ENCODE assay signal across 29 cellular contexts in the genomic region with DNA sequence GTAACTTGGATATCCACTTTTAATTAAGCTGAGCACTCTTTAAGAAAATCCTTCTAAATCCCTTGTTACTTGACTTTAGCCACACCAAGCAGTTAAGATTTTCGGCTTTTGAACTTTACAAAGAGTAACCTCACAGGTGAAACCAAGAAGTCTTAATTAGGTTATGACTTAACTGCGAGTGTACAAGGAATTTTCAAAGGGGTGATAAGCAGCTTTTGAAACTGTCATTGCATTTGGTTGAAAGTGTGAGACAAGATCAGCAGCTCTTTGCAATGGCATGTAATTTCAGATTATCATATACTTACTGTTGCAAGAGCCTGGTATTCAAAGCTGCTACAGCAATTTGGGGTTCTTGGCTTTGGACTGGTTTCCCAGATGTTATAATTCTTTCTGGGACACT.
"Had no signal": no experiment of that assay in that cellular context is flagged by ENCODE, and none has a peak within 500 bp of the region (broad histone marks: within the 10 kb centered on the region; RNA-seq: fewer than 3 reads in every experiment).

No MANE protein-coding gene starts in this region.

- H3K9me3 Mint-ChIP-seq: central memory CD8-positive, alpha-beta T cell had no signal

- H3K27me3 ChIP-seq: brain microvascular endothelial cell, colonic mucosa had no signal

- H3K36me3 ChIP-seq: brain microvascular endothelial cell, colonic mucosa had no signal

- H3K4me3 Mint-ChIP-seq: activated B cell treated with CpG ODN at 0.5 μM for 24 hours; activated CD4-positive, alpha-beta memory T cell treated with anti-CD3 and anti-CD28 coated beads, Interleukin-2, amount 10 ng/mL, durations not matched to agents 7 days and 5 days; activated CD8-positive, alpha-beta memory T cell treated with anti-CD3 and anti-CD28 coated beads, Interleukin-2, amount 10 ng/mL, durations not matched to agents 7 days and 5 days; activated naive CD4-positive, alpha-beta T cell treated with anti-CD3 and anti-CD28 coated beads, Interleukin-2, amount 10 ng/mL, durations not matched to agents 7 days and 5 days; activated naive CD8-positive, alpha-beta T cell; activated naive CD8-positive, alpha-beta T cell treated with anti-CD3 and anti-CD28 coated beads, Interleukin-2, amount 50 U/mL, for 24 hours; central memory CD8-positive, alpha-beta T cell had no signal

- H3K36me3 Mint-ChIP-seq: activated CD8-positive, alpha-beta memory T cell treated with anti-CD3 and anti-CD28 coated beads, Interleukin-2, amount 10 ng/mL, durations not matched to agents 7 days and 5 days; activated naive CD4-positive, alpha-beta T cell treated with anti-CD3 and anti-CD28 coated beads, Interleukin-2, amount 10 ng/mL, durations not matched to agents 7 days and 5 days had no signal

- H3K4me1 ChIP-seq: colonic mucosa had no signal

- H3K4me3 ChIP-seq: colonic mucosa had no signal

- H3K27ac ChIP-seq: brain microvascular endothelial cell, colonic mucosa, VCaP had no signal

- H3K27me3 Mint-ChIP-seq: activated B cell treated with CpG ODN at 0.5 μM for 24 hours; activated CD4-positive, alpha-beta memory T cell treated with anti-CD3 and anti-CD28 coated beads, Interleukin-2, amount 10 ng/mL, durations not matched to agents 7 days and 5 days; activated CD8-positive, alpha-beta memory T cell treated with anti-CD3 and anti-CD28 coated beads, Interleukin-2, amount 10 ng/mL, durations not matched to agents 7 days and 5 days; activated naive CD4-positive, alpha-beta T cell treated with anti-CD3 and anti-CD28 coated beads, Interleukin-2, amount 10 ng/mL, durations not matched to agents 7 days and 5 days; activated naive CD8-positive, alpha-beta T cell; activated naive CD8-positive, alpha-beta T cell treated with anti-CD3 and anti-CD28 coated beads, Interleukin-2, amount 50 U/mL, for 24 hours; central memory CD8-positive, alpha-beta T cell had no signal

- ATAC-seq: activated CD8-positive, alpha-beta memory T cell treated with anti-CD3 and anti-CD28 coated beads, Interleukin-2, amount 10 ng/mL, durations not matched to agents 7 days and 5 days; activated naive CD8-positive, alpha-beta T cell treated with anti-CD3 and anti-CD28 coated beads, Interleukin-2, amount 50 U/mL, for 24 hours had no signal

- H3K27ac Mint-ChIP-seq: activated B cell treated with CpG ODN at 0.5 μM for 24 hours; activated CD4-positive, alpha-beta memory T cell treated with anti-CD3 and anti-CD28 coated beads, Interleukin-2, amount 10 ng/mL, durations not matched to agents 7 days and 5 days; activated CD8-positive, alpha-beta memory T cell treated with anti-CD3 and anti-CD28 coated beads, Interleukin-2, amount 10 ng/mL, durations not matched to agents 7 days and 5 days; activated naive CD4-positive, alpha-beta T cell treated with anti-CD3 and anti-CD28 coated beads, Interleukin-2, amount 10 ng/mL, durations not matched to agents 7 days and 5 days; activated naive CD8-positive, alpha-beta T cell; activated naive CD8-positive, alpha-beta T cell treated with anti-CD3 and anti-CD28 coated beads, Interleukin-2, amount 50 U/mL, for 24 hours had no signal

- H3K9me3 ChIP-seq: colonic mucosa had no signal

- H3K4me1 Mint-ChIP-seq: activated B cell treated with CpG ODN at 0.5 μM for 24 hours; activated CD4-positive, alpha-beta memory T cell treated with anti-CD3 and anti-CD28 coated beads, Interleukin-2, amount 10 ng/mL, durations not matched to agents 7 days and 5 days; activated CD8-positive, alpha-beta memory T cell treated with anti-CD3 and anti-CD28 coated beads, Interleukin-2, amount 10 ng/mL, durations not matched to agents 7 days and 5 days; activated naive CD4-positive, alpha-beta T cell treated with anti-CD3 and anti-CD28 coated beads, Interleukin-2, amount 10 ng/mL, durations not matched to agents 7 days and 5 days; central memory CD8-positive, alpha-beta T cell had no signal

- DNase-seq: activated B cell treated with CpG ODN at 0.5 μM for 24 hours; activated CD4-positive, alpha-beta memory T cell treated with anti-CD3 and anti-CD28 coated beads, Interleukin-2, amount 10 ng/mL, durations not matched to agents 7 days and 5 days; activated CD4-positive, alpha-beta T cell treated with anti-CD3 and anti-CD28 coated beads for 4 hours; activated CD4-positive, CD25-positive, alpha-beta regulatory T cell treated with anti-CD3 and anti-CD28 coated beads, Interleukin-2, amount 50 U/mL, for 72 hours; activated CD8-positive, alpha-beta memory T cell treated with anti-CD3 and anti-CD28 coated beads for 24 hours; activated CD8-positive, alpha-beta memory T cell treated with anti-CD3 and anti-CD28 coated beads, Interleukin-2, amount 10 ng/mL, durations not matched to agents 7 days and 5 days; activated CD8-positive, alpha-beta memory T cell treated with anti-CD3 and anti-CD28 coated beads, Interleukin-2, amount 50 U/mL, for 48 hours; activated effector memory CD4-positive, alpha-beta T cell treated with Interleukin-2 at 50 U/mL for 16 hours; activated naive CD4-positive, alpha-beta T cell treated with anti-CD3 and anti-CD28 coated beads, Interleukin-2, amount 10 ng/mL, durations not matched to agents 7 days and 5 days; activated naive CD8-positive, alpha-beta T cell treated with anti-CD3 and anti-CD28 coated beads, Interleukin-2, amount 50 U/mL, for 24 hours; activated T-cell treated with anti-CD3 and anti-CD28 coated beads, Interleukin-2, amount 50 U/mL, for 48 hours; aorta; brain microvascular endothelial cell; colonic mucosa; NCI-H1105; NCI-H1417 treated with DMSO at 0.1 percent for 48 hours; NCI-H187 treated with DMSO at 0.1 percent for 48 hours; NCI-H2081 treated with DMSO at 0.1 percent for 48 hours; NCI-H226; NCI-H446 treated with DMSO at 0.1 percent for 48 hours; NCI-H524; NCI-H69; Right ventricle myocardium superior; SW 1271; T-helper 1 cell; T-helper 9 cell had no signal
